16 cellular contexts compared by ENCODE assay signal in the genomic region with DNA sequence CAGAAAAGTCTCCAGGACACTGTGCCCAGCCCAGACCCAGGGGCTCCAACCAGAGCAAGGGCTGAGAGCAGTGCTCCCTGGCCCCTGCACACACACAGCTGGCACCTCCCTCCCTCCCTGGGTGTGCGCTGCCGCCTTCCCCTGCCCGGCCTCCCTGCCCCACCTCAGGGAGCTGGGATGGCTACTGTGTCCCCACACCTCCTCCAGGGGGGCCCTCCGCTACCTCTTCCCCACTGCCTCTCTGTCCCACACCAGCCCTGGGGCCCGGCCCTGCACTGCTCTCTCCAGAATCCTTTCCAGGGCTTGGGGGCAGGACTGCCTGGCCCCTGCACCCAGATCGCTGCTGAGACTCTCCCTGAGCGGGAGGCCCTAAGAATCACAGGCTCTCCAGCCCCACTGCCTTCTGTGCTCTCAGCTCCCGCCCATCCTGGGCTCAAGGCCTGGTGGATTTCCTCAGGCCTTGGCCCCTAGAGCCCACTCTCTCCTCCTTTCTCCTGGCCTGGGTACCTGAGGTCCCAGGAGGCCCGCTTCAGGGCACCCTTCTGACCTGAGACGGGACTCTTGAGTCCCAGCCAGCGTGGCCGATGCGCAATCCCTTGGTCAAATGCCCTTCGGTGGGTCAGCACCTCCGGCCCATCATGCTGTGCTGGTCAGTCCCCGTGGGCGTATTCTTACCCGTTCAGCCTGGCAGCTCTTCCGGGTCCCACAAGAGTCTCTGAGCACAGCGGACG.
DNase-seq lines count a peak whose midpoint lies in the region; ATAC-seq and TF ChIP-seq lines count a peak whose summit lies in the region.
"Had no signal": no experiment of that assay in that cellular context is flagged by ENCODE, and none has a peak within 500 bp of the region (broad histone marks: within the 10 kb centered on the region; RNA-seq: fewer than 3 reads in every experiment).

No MANE protein-coding gene starts in this region.

- H4K12ac ChIP-seq in trophoblast cell (ENCODE audit: low read depth, low read length) = no peak overlapping the region

- H3K27me3 Mint-ChIP-seq in natural killer cell treated with Interleukin-12 subunit alpha and Interleukin-12 subunit beta and Interleukin-15 and Interleukin-18, amount 100 ng/mL, for 72 hours = peaks cover 17 to 24% of the 10 kb centered on the region in 2 donors
- H3K27me3 Mint-ChIP-seq in natural killer cell (ENCODE audit: low read depth in 2 of 2) = peaks cover 20 to 23% of the 10 kb centered on the region in 2 donors

- no peak overlapping the region for H3K23ac ChIP-seq in trophoblast cell (ENCODE audit: low read length)

- no peaks in the 10 kb centered on the region for H3K9me3 Mint-ChIP-seq in natural killer cell treated with Interleukin-12 subunit alpha and Interleukin-12 subunit beta and Interleukin-15 and Interleukin-18, amount 100 ng/mL, for 72 hours
- H3K9me3 Mint-ChIP-seq in natural killer cell = no peaks in the 10 kb centered on the region

- H3K9me3 ChIP-seq in osteoblast (ENCODE audit: low read depth, low read length) (no peaks in the 10 kb centered on the region), aorta (ENCODE audit: control insufficient read depth, low read length) (no peaks in the 10 kb centered on the region), sigmoid colon (no peaks in the 10 kb centered on the region), trophoblast cell (ENCODE audit: insufficient read depth, low read depth, low read length) (peaks cover 5% of the 10 kb centered on the region)

- H2AK5ac ChIP-seq in trophoblast cell (ENCODE audit: low read length) = no peak overlapping the region

- H3K27ac Mint-ChIP-seq in natural killer cell treated with Interleukin-12 subunit alpha and Interleukin-12 subunit beta and Interleukin-15 and Interleukin-18, amount 100 ng/mL, for 72 hours = no peak overlapping the region
- no peak overlapping the region for H3K27ac Mint-ChIP-seq in natural killer cell
- H3K27ac Mint-ChIP-seq: CD4-positive, alpha-beta memory T cell had no signal

- no peak overlapping the region for H2BK120ac ChIP-seq in trophoblast cell (ENCODE audit: insufficient read depth, low read length, poor library complexity)

- no peak overlapping the region for H4K91ac ChIP-seq in trophoblast cell (ENCODE audit: low read depth, low read length)

- no peak overlapping the region for H3K9ac ChIP-seq in trophoblast cell (ENCODE audit: low read length)
- H3K9ac ChIP-seq: GM23248 had no signal

- no peaks in the 10 kb centered on the region for H4K20me1 ChIP-seq in osteoblast (ENCODE audit: insufficient read depth, low read length)

- H3K36me3 ChIP-seq in osteoblast (ENCODE audit: insufficient read depth, low read length) = no peaks in the 10 kb centered on the region
- H3K36me3 ChIP-seq in aorta (ENCODE audit: control insufficient read depth in 1 of 2, insufficient read depth in 2 of 2, low read length in 1 of 2) = no peaks in the 10 kb centered on the region
- no peaks in the 10 kb centered on the region for H3K36me3 ChIP-seq in sigmoid colon
- no peaks in the 10 kb centered on the region for H3K36me3 ChIP-seq in trophoblast cell (ENCODE audit: control insufficient read depth in 1 of 2, insufficient read depth in 2 of 2, low read length in 2 of 2)

- no peak for TF ChIP-seq CTCF in natural killer cell (IDR thresholded peaks at IDR 0.05)
- no peak for TF ChIP-seq CTCF in osteoblast (IDR thresholded peaks at IDR 0.05; ENCODE audit: extremely low read depth, low read depth, low read length)
- TF ChIP-seq CTCF in sigmoid colon (IDR thresholded peaks at IDR 0.05) = no peak

- no peak overlapping the region for H4K8ac ChIP-seq in trophoblast cell (ENCODE audit: low read depth, low read length)

- no peaks in the 10 kb centered on the region for H3K4me1 Mint-ChIP-seq in natural killer cell treated with Interleukin-12 subunit alpha and Interleukin-12 subunit beta and Interleukin-15 and Interleukin-18, amount 100 ng/mL, for 72 hours (ENCODE audit: low read depth in 2 of 2)
- H3K4me1 Mint-ChIP-seq in natural killer cell = no peaks in the 10 kb centered on the region

- H3K18ac ChIP-seq in trophoblast cell (ENCODE audit: low read length) = no peak overlapping the region

- no peak overlapping the region for H3K27ac ChIP-seq in osteoblast (ENCODE audit: low read depth, low read length)
- no peak overlapping the region for H3K27ac ChIP-seq in aorta (ENCODE audit: low read depth in 1 of 2, low read length in 2 of 2)
- no peak overlapping the region for H3K27ac ChIP-seq in sigmoid colon
- no peak overlapping the region for H3K27ac ChIP-seq in trophoblast cell (ENCODE audit: low read depth, low read length)
- H3K27ac ChIP-seq: GM23248 had no signal

- H2AFZ ChIP-seq in osteoblast (ENCODE audit: low read length) (no peak overlapping the region), trophoblast cell (ENCODE audit: insufficient read depth, low read length, poor library complexity) (no peak overlapping the region)
- H2AFZ ChIP-seq: GM23248 had no signal

- no peak overlapping the region for H2BK12ac ChIP-seq in trophoblast cell (ENCODE audit: low read length)

- H2BK5ac ChIP-seq in trophoblast cell (ENCODE audit: low read depth, low read length, poor library complexity) = no peak overlapping the region

- H3K79me2 ChIP-seq in osteoblast (ENCODE audit: insufficient read depth, low read length) (no peaks in the 10 kb centered on the region), trophoblast cell (ENCODE audit: control insufficient read depth, insufficient read depth, low read length, poor library complexity) (no peaks in the 10 kb centered on the region)

- H3K4me3 Mint-ChIP-seq in natural killer cell treated with Interleukin-12 subunit alpha and Interleukin-12 subunit beta and Interleukin-15 and Interleukin-18, amount 100 ng/mL, for 72 hours = no peak overlapping the region
- no peak overlapping the region for H3K4me3 Mint-ChIP-seq in natural killer cell
- H3K4me3 Mint-ChIP-seq: CD4-positive, alpha-beta memory T cell had no signal

- TF ChIP-seq POLR2A in sigmoid colon (IDR thresholded peaks at IDR 0.05) = no peak

- DNase-seq in natural killer cell treated with Interleukin-12 subunit alpha and Interleukin-12 subunit beta and Interleukin-15 and Interleukin-18, amount 100 ng/mL, for 72 hours (ENCODE audit: low spot score) = peak; percentile 59
- DNase-seq in natural killer cell (no peak), ecto neural progenitor cell (ENCODE audit: low spot score) (peak; percentile 43), osteoblast (ENCODE audit: insufficient read length, low spot score, missing footprints) (peak; percentile 21), aorta (no peak), occipital lobe (lab: John Stamatoyannopoulos, UW) (no peak), sigmoid colon (no peak), trophoblast cell (no peak)
- DNase-seq: AML-193; CD4-positive, alpha-beta memory T cell; GM23248; NCI-H1436 treated with DMSO at 0.1 percent for 48 hours; NCI-H2107; NCI-H446; NCI-H82; SHP77 treated with DMSO at 0.1 percent for 48 hours had no signal

- peak; percentile 19 to 26 for ATAC-seq in natural killer cell treated with Interleukin-12 subunit alpha and Interleukin-12 subunit beta and Interleukin-15 and Interleukin-18, amount 100 ng/mL, for 72 hours
- ATAC-seq in natural killer cell = no peak
- ATAC-seq in aorta (ENCODE audit: low FRiP score) = peak; percentile 9

- intact Hi-C loops in natural killer cell (cut with micrococcal nuclease) (no loop called here), aorta (cut with DNase I) (no loop called here), sigmoid colon (cut with DNase I) (no loop called here)

- TF ChIP-seq EP300 in sigmoid colon (IDR thresholded peaks at IDR 0.05) = no peak

- no peaks in the 10 kb centered on the region for H3K27me3 ChIP-seq in osteoblast (ENCODE audit: insufficient read depth, low read length)
- no peaks in the 10 kb centered on the region for H3K27me3 ChIP-seq in aorta (ENCODE audit: control insufficient read depth in 1 of 2, insufficient read depth in 2 of 2, low read length in 1 of 2)
- H3K27me3 ChIP-seq in sigmoid colon = no peaks in the 10 kb centered on the region
- H3K27me3 ChIP-seq in trophoblast cell (ENCODE audit: insufficient read depth, low read length) = no peaks in the 10 kb centered on the region

- H3K14ac ChIP-seq in trophoblast cell (ENCODE audit: low read length) = no peak overlapping the region

- no peaks in the 10 kb centered on the region for H3K36me3 Mint-ChIP-seq in natural killer cell treated with Interleukin-12 subunit alpha and Interleukin-12 subunit beta and Interleukin-15 and Interleukin-18, amount 100 ng/mL, for 72 hours
- H3K36me3 Mint-ChIP-seq in natural killer cell = no peaks in the 10 kb centered on the region
- H3K36me3 Mint-ChIP-seq: CD4-positive, alpha-beta memory T cell had no signal

- no peak overlapping the region for H3K4me3 ChIP-seq in osteoblast (ENCODE audit: insufficient read depth, low read length)
- H3K4me3 ChIP-seq in aorta (ENCODE audit: low read length in 2 of 2) = no peak overlapping the region
- H3K4me3 ChIP-seq in sigmoid colon = no peak overlapping the region
- no peak overlapping the region for H3K4me3 ChIP-seq in trophoblast cell (ENCODE audit: low read depth, low read length)
- H3K4me3 ChIP-seq: GM23248 had no signal

- no peaks in the 10 kb centered on the region for H3K79me1 ChIP-seq in trophoblast cell (ENCODE audit: low read length)

- H3K4me1 ChIP-seq in osteoblast (ENCODE audit: insufficient read depth, low read length) = no peaks in the 10 kb centered on the region
- H3K4me1 ChIP-seq in aorta (ENCODE audit: control insufficient read depth in 1 of 2, insufficient read depth in 2 of 2, low read length in 2 of 2) = no peaks in the 10 kb centered on the region
- no peaks in the 10 kb centered on the region for H3K4me1 ChIP-seq in sigmoid colon
- H3K4me1 ChIP-seq in trophoblast cell (ENCODE audit: control insufficient read depth in 1 of 2, insufficient read depth in 2 of 2, low read length in 2 of 2) = no peaks in the 10 kb centered on the region

- WGBS in aorta, 2 donors = 94 to 96% methylated on average over 21 of the region's 21 CpGs
- 87 to 92% methylated on average over 21 of the region's 21 CpGs for WGBS in sigmoid colon, 2 donors
- WGBS in trophoblast cell (ENCODE audit: extremely low coverage, insufficient coverage, insufficient read length) = no CpG with 5 or more reads among the region's 21 CpGs

- H3K4ac ChIP-seq in trophoblast cell (ENCODE audit: low read depth, low read length) = no peak overlapping the region

- H3K4me2 ChIP-seq in osteoblast (ENCODE audit: insufficient read depth, low read length) = no peak overlapping the region
- no peak overlapping the region for H3K4me2 ChIP-seq in trophoblast cell (ENCODE audit: low read length)

Comparison
In these comparisons a context has a peak if more than half of its experiments do, and no peak if none do; other contexts are left out.
1. ATAC-seq: peak in natural killer cell treated with Interleukin-12 subunit alpha and Interleukin-12 subunit beta and Interleukin-15 and Interleukin-18, amount 100 ng/mL, for 72 hours (2 of 2) and aorta (single experiment); none in natural killer cell (0 of 3).
2. DNase-seq: peak in natural killer cell treated with Interleukin-12 subunit alpha and Interleukin-12 subunit beta and Interleukin-15 and Interleukin-18, amount 100 ng/mL, for 72 hours (single experiment), ecto neural progenitor cell (single experiment) and osteoblast (single experiment); none in natural killer cell (single experiment), aorta (0 of 2), occipital lobe (single experiment), sigmoid colon (single experiment) and trophoblast cell (0 of 2).